1 cellular context compared by ENCODE assay signal in the genomic region with DNA sequence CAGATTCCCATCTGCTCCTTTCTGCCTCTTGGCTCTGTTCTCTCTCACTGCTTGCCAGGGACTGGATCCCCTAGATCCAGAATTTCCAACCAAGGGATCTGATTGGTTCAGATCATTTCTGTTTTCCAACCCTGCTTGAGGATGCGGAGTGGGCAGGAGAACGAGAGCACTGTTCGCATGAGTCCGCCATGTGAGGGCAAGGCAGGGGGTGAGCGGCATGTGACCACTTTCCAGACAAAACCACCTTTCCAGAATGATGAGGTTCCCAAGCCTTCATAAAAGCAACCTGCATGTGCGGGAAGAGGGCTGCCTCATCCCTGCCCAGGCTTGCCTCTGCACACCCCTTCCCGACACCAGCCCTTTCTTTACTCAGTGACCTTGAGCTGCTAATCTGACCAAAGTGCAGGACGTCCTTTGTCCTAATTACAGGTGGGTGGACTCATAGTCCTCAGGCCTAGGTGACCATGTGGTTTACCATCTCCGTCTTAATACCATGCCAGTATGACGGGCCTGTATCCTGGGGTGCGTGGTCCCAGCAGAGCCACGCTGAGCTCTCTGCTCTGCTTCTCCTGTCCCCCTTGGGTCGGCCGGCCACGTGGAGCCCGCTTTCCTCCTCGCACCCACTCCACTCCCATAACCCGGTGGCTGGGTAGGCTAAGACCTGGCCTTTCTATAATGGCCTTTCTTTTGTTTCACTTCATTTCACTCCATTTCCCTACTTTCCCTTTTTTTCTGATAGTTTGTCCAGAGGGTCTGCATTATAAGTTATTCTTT.
TF ChIP-seq lines count a peak whose summit lies in the region.

No MANE protein-coding gene starts in this region.

TF ChIP-seq in IMR-90, 13 proteins besides CTCF, POLR2A, EP300 and RAD21:
- no peak for TF ChIP-seq SMC3 (IDR thresholded peaks at IDR 0.05; ENCODE audit: low read depth, low read length)
- TF ChIP-seq MAFK (IDR thresholded peaks at IDR 0.05; ENCODE audit: low read depth, low read length), result no peak
- TF ChIP-seq FOS (IDR thresholded peaks at IDR 0.05; ENCODE audit: low read depth, low read length), result no peak
- TF ChIP-seq CHD1 (IDR thresholded peaks at IDR 0.05; ENCODE audit: low read depth, low read length), result no peak
- no peak for TF ChIP-seq MXI1 (IDR thresholded peaks at IDR 0.05; ENCODE audit: borderline replicate concordance, low read depth, low read length)
- no peak for TF ChIP-seq MAZ (IDR thresholded peaks at IDR 0.05; ENCODE audit: borderline replicate concordance, low read depth, low read length)
- TF ChIP-seq, protein P1, sequence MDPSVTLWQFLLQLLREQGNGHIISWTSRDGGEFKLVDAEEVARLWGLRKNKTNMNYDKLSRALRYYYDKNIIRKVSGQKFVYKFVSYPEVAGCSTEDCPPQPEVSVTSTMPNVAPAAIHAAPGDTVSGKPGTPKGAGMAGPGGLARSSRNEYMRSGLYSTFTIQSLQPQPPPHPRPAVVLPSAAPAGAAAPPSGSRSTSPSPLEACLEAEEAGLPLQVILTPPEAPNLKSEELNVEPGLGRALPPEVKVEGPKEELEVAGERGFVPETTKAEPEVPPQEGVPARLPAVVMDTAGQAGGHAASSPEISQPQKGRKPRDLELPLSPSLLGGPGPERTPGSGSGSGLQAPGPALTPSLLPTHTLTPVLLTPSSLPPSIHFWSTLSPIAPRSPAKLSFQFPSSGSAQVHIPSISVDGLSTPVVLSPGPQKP (IDR thresholded peaks at IDR 0.05; ENCODE audit: borderline replicate concordance, low read depth, low read length), result no peak
- no peak for TF ChIP-seq NFE2L2 (IDR thresholded peaks at IDR 0.05; ENCODE audit: low read depth, low read length)
- TF ChIP-seq CEBPB (IDR thresholded peaks at IDR 0.05; ENCODE audit: low read depth, low read length), result no peak
- no peak for TF ChIP-seq BHLHE40 (IDR thresholded peaks at IDR 0.05; ENCODE audit: low read depth, low read length)
